In genomic region chr7:1546274-1546908, GRCh38 we compare ENCODE assay signal across 2 cellular contexts.
TF ChIP-seq lines count a peak whose summit lies in the region.

No MANE protein-coding gene starts in this region.

TF ChIP-seq in HEK293, 187 proteins besides CTCF, POLR2A, EP300 and RAD21:
- TF ChIP-seq GLIS1 (tag by site-specific recombination; IDR thresholded peaks at IDR 0.05) (peak; percentile 68), KLF16 (tag by site-specific recombination; IDR thresholded peaks at IDR 0.05) (no peak), ZNF843 (tag by site-specific recombination; IDR thresholded peaks at IDR 0.05) (no peak), ZNF571 (tag by site-specific recombination; IDR thresholded peaks at IDR 0.05) (no peak), ZNF169 (tag by site-specific recombination; IDR thresholded peaks at IDR 0.05) (no peak), ZNF292 (tag by site-specific recombination; IDR thresholded peaks at IDR 0.05; ENCODE audit: borderline replicate concordance, low read depth) (no peak), ZIC2 (tag by site-specific recombination; IDR thresholded peaks at IDR 0.05) (peak; percentile 57; the same call in 1 of the 2 replicates), ZNF362 (tag by site-specific recombination; IDR thresholded peaks at IDR 0.05) (no peak), GLIS2 (tag by site-specific recombination; IDR thresholded peaks at IDR 0.05) (peak; percentile 29), ZNF701 (tag by site-specific recombination; IDR thresholded peaks at IDR 0.05) (no peak)

TF ChIP-seq in H1, 55 proteins besides CTCF, POLR2A, EP300 and RAD21:
- TF ChIP-seq HDAC2 (IDR thresholded peaks at IDR 0.05; ENCODE audit: borderline replicate concordance in 1 of 2, low read depth in 2 of 2, low read length in 2 of 2) (no peak), RFX5 (IDR thresholded peaks at IDR 0.05; ENCODE audit: borderline replicate concordance, low read depth, low read length) (no peak), POLR2AphosphoS5 (IDR thresholded peaks at IDR 0.05; ENCODE audit: low read depth, low read length) (no peak), SRF (IDR thresholded peaks at IDR 0.05; ENCODE audit: low read depth, low read length) (no peak), RBBP5 (IDR thresholded peaks at IDR 0.05; ENCODE audit: borderline replicate concordance, low read depth, low read length) (no peak), MAFK (IDR thresholded peaks at IDR 0.05; ENCODE audit: low read depth, low read length) (no peak), JUND (IDR thresholded peaks at IDR 0.05; ENCODE audit: low read length) (no peak), TAF7 (optimal IDR thresholded peaks at IDR 0.05; ENCODE audit: borderline replicate concordance, low read depth, low read length) (no peak), ASH2L (IDR thresholded peaks at IDR 0.05; ENCODE audit: low read length) (no peak), NRF1 (IDR thresholded peaks at IDR 0.05; ENCODE audit: low read depth, low read length) (no peak), CREB1 (IDR thresholded peaks at IDR 0.05) (no peak), E2F6 (IDR thresholded peaks at IDR 0.05) (no peak), POU5F1 (IDR thresholded peaks at IDR 0.05; ENCODE audit: low read depth, low read length) (no peak), ZNF274 (IDR thresholded peaks at IDR 0.05; ENCODE audit: borderline replicate concordance, extremely low read depth, low read length) (no peak), SIRT6 (IDR thresholded peaks at IDR 0.05; ENCODE audit: low read length) (no peak)
